Comparison of ENCODE assay signal across 9 cellular contexts in genomic region chr21:39867198-39867650, GRCh38. TPM values are rescaled to one million over a fixed set of nuclear protein-coding genes. Genes with fewer than 3 reads are reported as not detected.
DNase-seq lines count a peak whose midpoint lies in the region; ATAC-seq and TF ChIP-seq lines count a peak whose summit lies in the region.
"Had no signal": no experiment of that assay in that cellular context is flagged by ENCODE, and none has a peak within 500 bp of the region (broad histone marks: within the 10 kb centered on the region; RNA-seq: fewer than 3 reads in every experiment).

Gene PCP4 (plus strand): TSS chr21:39867438. CDS start chr21:39867502, 64 bp downstream.

- intact Hi-C loops in CD4-positive, alpha-beta T cell (cut with DNase I, micrococcal nuclease): no loop called here
- intact Hi-C loops in HCT116 (cut with micrococcal nuclease): loop anchor here (1.0 to 2.0 kb wide), 2 partner anchors 254 to 1202 kb away; no protein-coding TSS in a partner anchor
- intact Hi-C loops in sigmoid colon (cut with DNase I): loop anchor here (1.0 to 5.0 kb wide), 2 partner anchors 80 to 253 kb away; no protein-coding TSS in a partner anchor

- DNase-seq in CD4-positive, alpha-beta T cell: no peak
- DNase-seq in HCT116 (ENCODE audit: low read depth, low spot score) (peak; percentile 27), NCI-H510A treated with DMSO at 0.1 percent for 48 hours (lab: John Stamatoyannopoulos, UW) (peak; percentile 81), hypothalamus (lab: John Stamatoyannopoulos, UW) (peak in 40 of 51 donors; percentile 4 to 75 (median 36)), sigmoid colon (peak; percentile 83)
- DNase-seq in activated naive CD8-positive, alpha-beta T cell treated with anti-CD3 and anti-CD28 coated beads, Interleukin-2, amount 50 U/mL, for 24 hours: peak; percentile 46
- DNase-seq: naive B cell had no signal

- no peak for TF ChIP-seq POLR2A in HCT116 (IDR thresholded peaks at IDR 0.05; ENCODE audit: borderline replicate concordance, extremely low read depth, insufficient read depth, insufficient read length)
- no peak for TF ChIP-seq POLR2A in sigmoid colon (IDR thresholded peaks at IDR 0.05)

- no peak within 1 kb of the TSS for H3K4me3 Mint-ChIP-seq in CD4-positive, alpha-beta T cell
- H3K4me3 Mint-ChIP-seq in activated naive CD8-positive, alpha-beta T cell treated with anti-CD3 and anti-CD28 coated beads, Interleukin-2, amount 50 U/mL, for 24 hours: no peak within 1 kb of the TSS
- H3K4me3 Mint-ChIP-seq: naive B cell had no signal

- POLR2A ChIA-PET in CD4-positive, alpha-beta T cell (lab: Charles Lee): no interaction called here
- POLR2A ChIA-PET in HCT116 (lab: Charles Lee): no interaction called here

- H3K9me2 ChIP-seq in HCT116 (ENCODE audit: insufficient read depth): no peaks in the 10 kb centered on the region

- no peak within 1 kb of the TSS for H3K27ac ChIP-seq in CD4-positive, alpha-beta T cell (ENCODE audit: low read depth, low read length)
- no peak within 1 kb of the TSS for H3K27ac ChIP-seq in HCT116 (ENCODE audit: low read depth, low read length)
- peak within 1 kb of the TSS; percentile 44 to 74 (median 69) for H3K27ac ChIP-seq in sigmoid colon

- no peaks in the 10 kb centered on the region for H3K79me2 ChIP-seq in HCT116 (ENCODE audit: insufficient read depth, low read length)

- no peaks in the 10 kb centered on the region for H3K9me3 Mint-ChIP-seq in CD4-positive, alpha-beta T cell
- H3K9me3 Mint-ChIP-seq in activated naive CD8-positive, alpha-beta T cell treated with anti-CD3 and anti-CD28 coated beads, Interleukin-2, amount 50 U/mL, for 24 hours: no peaks in the 10 kb centered on the region

- H3K9ac ChIP-seq in HCT116 (ENCODE audit: low read length): no peak within 1 kb of the TSS

- TF ChIP-seq CTCF in CD4-positive, alpha-beta T cell (IDR thresholded peaks at IDR 0.05): peak; percentile 64
- TF ChIP-seq CTCF in HCT116 (IDR thresholded peaks at IDR 0.05 in 2 of 3, conservative IDR thresholded peaks at IDR 0.05 in 1 of 3; ENCODE audit: borderline replicate concordance in 1 of 3, insufficient read depth in 1 of 3, low read depth in 2 of 3, low read length in 2 of 3) (peak; percentile 22 to 86 (median 85); a peak in 5 of 6 replicates), sigmoid colon (IDR thresholded peaks at IDR 0.05) (peak; percentile 53 to 85 (median 80))

- peaks cover 4% of the 10 kb centered on the region for H3K27me3 ChIP-seq in CD4-positive, alpha-beta T cell (ENCODE audit: control insufficient read depth, insufficient read depth, low read length)
- H3K27me3 ChIP-seq in HCT116 (ENCODE audit: insufficient read depth, low read length): 0 out of 2 replicates have a peak, but pooled peaks cover 4% of the 10 kb centered on the region
- no peaks in the 10 kb centered on the region for H3K27me3 ChIP-seq in sigmoid colon

- H3K27ac Mint-ChIP-seq in CD4-positive, alpha-beta T cell: no peak within 1 kb of the TSS
- no peak within 1 kb of the TSS for H3K27ac Mint-ChIP-seq in activated naive CD8-positive, alpha-beta T cell treated with anti-CD3 and anti-CD28 coated beads, Interleukin-2, amount 50 U/mL, for 24 hours

- H3K36me3 Mint-ChIP-seq in CD4-positive, alpha-beta T cell (ENCODE audit: low read depth): no peaks in the 10 kb centered on the region
- no peaks in the 10 kb centered on the region for H3K36me3 Mint-ChIP-seq in activated naive CD8-positive, alpha-beta T cell treated with anti-CD3 and anti-CD28 coated beads, Interleukin-2, amount 50 U/mL, for 24 hours (ENCODE audit: low read depth)
- H3K36me3 Mint-ChIP-seq: naive B cell had no signal

- H3K4me1 Mint-ChIP-seq in CD4-positive, alpha-beta T cell (ENCODE audit: low read depth): peaks cover 5% of the 10 kb centered on the region
- no peaks in the 10 kb centered on the region for H3K4me1 Mint-ChIP-seq in activated naive CD8-positive, alpha-beta T cell treated with anti-CD3 and anti-CD28 coated beads, Interleukin-2, amount 50 U/mL, for 24 hours

- H3K4me3 ChIP-seq in HCT116 (replicated peaks in 1 of 2; ENCODE audit: low read depth in 1 of 2, low read length in 2 of 2) (no peak within 1 kb of the TSS), sigmoid colon (peak within 1 kb of the TSS; percentile 27 to 42 (median 40))

- H3K36me3 ChIP-seq in HCT116 (ENCODE audit: control insufficient read depth in 1 of 2, insufficient read depth in 2 of 2, low read length in 2 of 2) (no peaks in the 10 kb centered on the region), sigmoid colon (no peaks in the 10 kb centered on the region)

- H3K27me3 Mint-ChIP-seq in CD4-positive, alpha-beta T cell: peaks cover 31% of the 10 kb centered on the region
- peaks cover 6% of the 10 kb centered on the region for H3K27me3 Mint-ChIP-seq in activated naive CD8-positive, alpha-beta T cell treated with anti-CD3 and anti-CD28 coated beads, Interleukin-2, amount 50 U/mL, for 24 hours

- ATAC-seq in CD4-positive, alpha-beta T cell (ENCODE audit: poor library complexity): no peak
- ATAC-seq in HCT116: peak; percentile 81
- ATAC-seq in activated naive CD8-positive, alpha-beta T cell treated with anti-CD3 and anti-CD28 coated beads, Interleukin-2, amount 50 U/mL, for 24 hours: no peak
- ATAC-seq in HG02763 (IDR thresholded peaks at IDR 0.05; ENCODE audit: unreplicated experiment): no peak
- no peak for ATAC-seq in GM19035 (IDR thresholded peaks at IDR 0.05; ENCODE audit: unreplicated experiment)

- H3K4me1 ChIP-seq in HCT116 (ENCODE audit: control insufficient read depth in 1 of 2, insufficient read depth in 2 of 2, low read length in 2 of 2) (no peaks in the 10 kb centered on the region), sigmoid colon (peaks cover 0 to 13% (median 0%) of the 10 kb centered on the region in 4 donors)

- no peak within 1 kb of the TSS for H2AFZ ChIP-seq in HCT116 (ENCODE audit: low read depth, low read length, poor library complexity, severe bottlenecking)

- no peaks in the 10 kb centered on the region for H4K20me1 ChIP-seq in HCT116 (ENCODE audit: insufficient read depth)

- no peak within 1 kb of the TSS for H3K4me2 ChIP-seq in HCT116 (ENCODE audit: low read length)

- no peaks in the 10 kb centered on the region for H3K9me3 ChIP-seq in CD4-positive, alpha-beta T cell (ENCODE audit: control insufficient read depth, low read length)
- H3K9me3 ChIP-seq in HCT116 (ENCODE audit: control insufficient read depth in 1 of 2, insufficient read depth in 1 of 2, low read depth in 1 of 2, low read length in 2 of 2) (no peaks in the 10 kb centered on the region), sigmoid colon (no peaks in the 10 kb centered on the region)

- CTCF ChIA-PET in CD4-positive, alpha-beta T cell (lab: Charles Lee): no interaction called here
- CTCF ChIA-PET in HCT116 (lab: Charles Lee): no interaction called here

- BruUV-seq in HCT116 (replicated peaks; lab: Mats Ljungman, UMichigan): no TSS peak

- peak; percentile 53 for TF ChIP-seq RAD21 in HCT116 (IDR thresholded peaks at IDR 0.05; ENCODE audit: low read depth)

- 7 to 9% methylated on average over 14 of the region's 14 CpGs for WGBS in sigmoid colon, 2 donors

- RAD21 ChIA-PET in HCT116 (lab: Charles Lee; ENCODE audit: low non-redundant PET in 1 of 2, low total read pairs in 2 of 2, uncharacterized antibody in 2 of 2, unreplicated experiment in 2 of 2): no interaction called here

- no peak for TF ChIP-seq EP300 in sigmoid colon (IDR thresholded peaks at IDR 0.05)

TF ChIP-seq in HCT116, 20 proteins besides CTCF, POLR2A, EP300 and RAD21 (continues in another document):
- TF ChIP-seq EGR1 (IDR thresholded peaks at IDR 0.05; ENCODE audit: low read depth) (no peak), CBX3 (IDR thresholded peaks at IDR 0.05; ENCODE audit: low read depth) (no peak), CEBPB (IDR thresholded peaks at IDR 0.05; ENCODE audit: low read depth) (no peak), TCF7L2 (IDR thresholded peaks at IDR 0.05; ENCODE audit: borderline replicate concordance, extremely low read depth, insufficient read depth, insufficient read length) (no peak), SIN3A (IDR thresholded peaks at IDR 0.05; ENCODE audit: low read depth) (no peak), POLR2AphosphoS5 (IDR thresholded peaks at IDR 0.05; ENCODE audit: low read depth, low read length) (no peak)
- TF ChIP-seq, protein P1, sequence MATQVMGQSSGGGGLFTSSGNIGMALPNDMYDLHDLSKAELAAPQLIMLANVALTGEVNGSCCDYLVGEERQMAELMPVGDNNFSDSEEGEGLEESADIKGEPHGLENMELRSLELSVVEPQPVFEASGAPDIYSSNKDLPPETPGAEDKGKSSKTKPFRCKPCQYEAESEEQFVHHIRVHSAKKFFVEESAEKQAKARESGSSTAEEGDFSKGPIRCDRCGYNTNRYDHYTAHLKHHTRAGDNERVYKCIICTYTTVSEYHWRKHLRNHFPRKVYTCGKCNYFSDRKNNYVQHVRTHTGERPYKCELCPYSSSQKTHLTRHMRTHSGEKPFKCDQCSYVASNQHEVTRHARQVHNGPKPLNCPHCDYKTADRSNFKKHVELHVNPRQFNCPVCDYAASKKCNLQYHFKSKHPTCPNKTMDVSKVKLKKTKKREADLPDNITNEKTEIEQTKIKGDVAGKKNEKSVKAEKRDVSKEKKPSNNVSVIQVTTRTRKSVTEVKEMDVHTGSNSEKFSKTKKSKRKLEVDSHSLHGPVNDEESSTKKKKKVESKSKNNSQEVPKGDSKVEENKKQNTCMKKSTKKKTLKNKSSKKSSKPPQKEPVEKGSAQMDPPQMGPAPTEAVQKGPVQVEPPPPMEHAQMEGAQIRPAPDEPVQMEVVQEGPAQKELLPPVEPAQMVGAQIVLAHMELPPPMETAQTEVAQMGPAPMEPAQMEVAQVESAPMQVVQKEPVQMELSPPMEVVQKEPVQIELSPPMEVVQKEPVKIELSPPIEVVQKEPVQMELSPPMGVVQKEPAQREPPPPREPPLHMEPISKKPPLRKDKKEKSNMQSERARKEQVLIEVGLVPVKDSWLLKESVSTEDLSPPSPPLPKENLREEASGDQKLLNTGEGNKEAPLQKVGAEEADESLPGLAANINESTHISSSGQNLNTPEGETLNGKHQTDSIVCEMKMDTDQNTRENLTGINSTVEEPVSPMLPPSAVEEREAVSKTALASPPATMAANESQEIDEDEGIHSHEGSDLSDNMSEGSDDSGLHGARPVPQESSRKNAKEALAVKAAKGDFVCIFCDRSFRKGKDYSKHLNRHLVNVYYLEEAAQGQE (IDR thresholded peaks at IDR 0.05; ENCODE audit: low read depth): no peak
- TF ChIP-seq, protein P2, sequence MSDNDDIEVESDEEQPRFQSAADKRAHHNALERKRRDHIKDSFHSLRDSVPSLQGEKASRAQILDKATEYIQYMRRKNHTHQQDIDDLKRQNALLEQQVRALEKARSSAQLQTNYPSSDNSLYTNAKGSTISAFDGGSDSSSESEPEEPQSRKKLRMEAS (IDR thresholded peaks at IDR 0.05): no peak

RNA-seq across cellular contexts. Expression of gene PCP4, which starts in this region (rescaled TPM):
- total RNA-seq in CD4-positive, alpha-beta T cell: not detected
- not detected for total RNA-seq in HCT116 (2021; ENCODE audit: unreplicated experiment)
- polyA plus RNA-seq in HCT116 (2012): not detected in 2 replicates
- 100 to 1,000 TPM in 3 of 4 donors, 10 to 100 TPM in 1; 88.8 to 198 (median 172) TPM for total RNA-seq in sigmoid colon
- 10 to 100 TPM in 1 of 3 donors, 1 to 10 TPM in 1, not detected in 1; 6.2 to 12.6 TPM for polyA plus RNA-seq in sigmoid colon

Comparison
In these comparisons a context has a peak if more than half of its experiments do, and no peak if none do; other contexts are left out.
1. RNA of gene PCP4 (total RNA-seq): 88.8 to 198 TPM in sigmoid colon; not detected in CD4-positive, alpha-beta T cell and not detected in HCT116 (single experiment); every median in the first group is over 10 times any median in the second.
2. Peak in DNase-seq and ATAC-seq in HCT116; RNA of the gene not detected or under 1 TPM.
3. DNase-seq: peak in NCI-H510A treated with DMSO at 0.1 percent for 48 hours (single experiment), activated naive CD8-positive, alpha-beta T cell treated with anti-CD3 and anti-CD28 coated beads, Interleukin-2, amount 50 U/mL, for 24 hours (single experiment), hypothalamus (40 of 51) and sigmoid colon (single experiment); none in CD4-positive, alpha-beta T cell (0 of 10).
4. H3K27ac ChIP-seq: peak in sigmoid colon (4 of 4); none in CD4-positive, alpha-beta T cell (single experiment) and HCT116 (single experiment).
5. H3K4me3 ChIP-seq: peak in sigmoid colon (4 of 4); none in HCT116 (0 of 2).
6. intact Hi-C loops: an anchor here in HCT116 (1.0 to 2.0 kb wide) and sigmoid colon (1.0 to 5.0 kb wide); none called in CD4-positive, alpha-beta T cell.
7. Peak in every context shown above with its lines, with median percentiles within 50 percentile points of each other: CTCF ChIP-seq.